ENCODE assay signal across 1 cellular context in the genomic region with DNA sequence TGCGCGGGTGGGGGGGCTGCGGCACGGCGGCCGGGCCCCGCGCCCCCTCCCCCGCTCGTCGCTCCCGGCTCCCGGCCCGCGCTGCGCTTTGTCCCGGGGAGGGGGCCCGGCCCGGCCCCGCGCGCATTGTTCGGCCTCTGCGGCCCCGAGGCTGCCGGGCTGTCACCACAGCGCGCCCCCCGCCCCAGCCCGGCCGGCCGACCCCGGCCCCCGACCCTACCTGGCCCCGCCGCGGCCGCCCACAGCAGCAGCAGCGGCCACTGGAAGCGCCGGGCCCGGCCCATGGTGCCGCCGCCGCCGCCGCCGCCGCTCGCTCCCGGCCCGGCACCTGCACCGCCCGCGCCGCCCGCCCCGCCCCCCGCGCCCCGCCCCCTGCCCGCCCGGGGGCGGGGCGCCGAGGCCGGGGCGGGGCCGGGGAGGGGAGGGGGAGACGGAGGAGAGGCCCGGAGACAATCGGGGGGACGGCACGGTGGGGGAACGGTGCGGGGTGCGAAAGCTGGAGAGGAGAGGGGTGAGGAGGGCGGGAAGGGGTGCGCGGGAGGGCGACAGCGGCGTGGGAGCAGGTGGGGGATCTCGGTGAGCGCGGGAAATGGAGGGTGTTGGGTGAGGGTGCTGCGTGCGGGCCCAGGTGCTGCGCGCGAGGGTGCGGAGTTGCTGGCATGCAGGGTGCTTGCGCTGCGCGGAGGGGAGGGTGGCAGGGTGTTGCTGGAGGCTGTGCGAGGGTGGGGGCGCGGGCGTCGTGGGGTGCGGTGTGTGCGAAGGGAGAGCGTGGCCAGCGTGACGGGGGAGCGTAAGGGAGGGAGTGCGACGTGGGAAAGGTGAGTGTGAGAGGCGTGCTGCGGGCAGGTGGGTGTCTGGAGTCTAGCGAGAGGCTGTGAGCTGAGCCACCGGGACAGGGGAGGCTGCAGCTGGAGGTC.
TF ChIP-seq lines count a peak whose summit lies in the region.

A gene with protein sequence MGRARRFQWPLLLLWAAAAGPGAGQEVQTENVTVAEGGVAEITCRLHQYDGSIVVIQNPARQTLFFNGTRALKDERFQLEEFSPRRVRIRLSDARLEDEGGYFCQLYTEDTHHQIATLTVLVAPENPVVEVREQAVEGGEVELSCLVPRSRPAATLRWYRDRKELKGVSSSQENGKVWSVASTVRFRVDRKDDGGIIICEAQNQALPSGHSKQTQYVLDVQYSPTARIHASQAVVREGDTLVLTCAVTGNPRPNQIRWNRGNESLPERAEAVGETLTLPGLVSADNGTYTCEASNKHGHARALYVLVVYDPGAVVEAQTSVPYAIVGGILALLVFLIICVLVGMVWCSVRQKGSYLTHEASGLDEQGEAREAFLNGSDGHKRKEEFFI (minus strand): TSS at position 344 of the 917 bp plus-strand sequence. CDS start 60 bp downstream, at position 284.

TF ChIP-seq in K562, 482 proteins besides CTCF, POLR2A, EP300 and RAD21 (continued from another document and continues in another):
- TF ChIP-seq ELF4 (CRISPR knock-in tag; IDR thresholded peaks at IDR 0.05) (peak; percentile 43; the same call in 1 of the 2 replicates), STAG1 (CRISPR knock-in tag; IDR thresholded peaks at IDR 0.05; ENCODE audit: borderline replicate concordance) (peak; percentile 24; the same call in 1 of the 2 replicates), GABPB1 (CRISPR knock-in tag; IDR thresholded peaks at IDR 0.05) (peak; percentile 52; the same call in 1 of the 2 replicates), ZZZ3 (IDR thresholded peaks at IDR 0.05) (no peak), ZBTB7A (IDR thresholded peaks at IDR 0.05; ENCODE audit: borderline replicate concordance, control insufficient read depth, low read depth, low read length) (peak; percentile 9; the same call in 1 of the 2 replicates), HLTF (IDR thresholded peaks at IDR 0.05) (peak; percentile 41; the same call in 1 of the 2 replicates), CBFB (CRISPR knock-in tag; IDR thresholded peaks at IDR 0.05) (0 out of 2 replicates have a peak, but pooled peaks have one; percentile 12), CBX8 (IDR thresholded peaks at IDR 0.05; ENCODE audit: borderline replicate concordance, extremely low read depth, low read depth, low read length, poor library complexity, severe bottlenecking) (no peak), SRF (CRISPR knock-in tag; IDR thresholded peaks at IDR 0.05) (no peak), ZNF316 (IDR thresholded peaks at IDR 0.05) (peak; percentile 81), NR3C1 (CRISPR knock-in tag; IDR thresholded peaks at IDR 0.05) (0 out of 2 replicates have a peak, but pooled peaks have one; percentile 66), SMARCE1 (IDR thresholded peaks at IDR 0.05) (0 out of 2 replicates have a peak, but pooled peaks have one; percentile 17), E2F3 (CRISPR knock-in tag; IDR thresholded peaks at IDR 0.05) (peak; percentile 54; the same call in 1 of the 2 replicates), POLR2G (IDR thresholded peaks at IDR 0.05; ENCODE audit: low read depth, low read length) (0 out of 2 replicates have a peak, but pooled peaks have one; percentile 44), EGR1 (conservative IDR thresholded peaks at IDR 0.05) (peak; percentile 23; the same call in 1 of the 2 replicates), CXXC5 (CRISPR knock-in tag; IDR thresholded peaks at IDR 0.05) (peak; percentile 26; the same call in 1 of the 2 replicates), HDAC1 (IDR thresholded peaks at IDR 0.05) (peak in 1 of 2 experiments; percentile 73; a peak in 1 of 4 replicates), TCF7 (IDR thresholded peaks at IDR 0.05; ENCODE audit: borderline replicate concordance) (0 out of 2 replicates have a peak, but pooled peaks have one; percentile 24), KDM2B (CRISPR knock-in tag; IDR thresholded peaks at IDR 0.05) (0 out of 2 replicates have a peak, but pooled peaks have one; percentile 38), ZBTB1 (CRISPR knock-in tag; IDR thresholded peaks at IDR 0.05; ENCODE audit: borderline replicate concordance, low read depth) (peak; percentile 68; the same call in 1 of the 2 replicates)
- TF ChIP-seq, protein P1, sequence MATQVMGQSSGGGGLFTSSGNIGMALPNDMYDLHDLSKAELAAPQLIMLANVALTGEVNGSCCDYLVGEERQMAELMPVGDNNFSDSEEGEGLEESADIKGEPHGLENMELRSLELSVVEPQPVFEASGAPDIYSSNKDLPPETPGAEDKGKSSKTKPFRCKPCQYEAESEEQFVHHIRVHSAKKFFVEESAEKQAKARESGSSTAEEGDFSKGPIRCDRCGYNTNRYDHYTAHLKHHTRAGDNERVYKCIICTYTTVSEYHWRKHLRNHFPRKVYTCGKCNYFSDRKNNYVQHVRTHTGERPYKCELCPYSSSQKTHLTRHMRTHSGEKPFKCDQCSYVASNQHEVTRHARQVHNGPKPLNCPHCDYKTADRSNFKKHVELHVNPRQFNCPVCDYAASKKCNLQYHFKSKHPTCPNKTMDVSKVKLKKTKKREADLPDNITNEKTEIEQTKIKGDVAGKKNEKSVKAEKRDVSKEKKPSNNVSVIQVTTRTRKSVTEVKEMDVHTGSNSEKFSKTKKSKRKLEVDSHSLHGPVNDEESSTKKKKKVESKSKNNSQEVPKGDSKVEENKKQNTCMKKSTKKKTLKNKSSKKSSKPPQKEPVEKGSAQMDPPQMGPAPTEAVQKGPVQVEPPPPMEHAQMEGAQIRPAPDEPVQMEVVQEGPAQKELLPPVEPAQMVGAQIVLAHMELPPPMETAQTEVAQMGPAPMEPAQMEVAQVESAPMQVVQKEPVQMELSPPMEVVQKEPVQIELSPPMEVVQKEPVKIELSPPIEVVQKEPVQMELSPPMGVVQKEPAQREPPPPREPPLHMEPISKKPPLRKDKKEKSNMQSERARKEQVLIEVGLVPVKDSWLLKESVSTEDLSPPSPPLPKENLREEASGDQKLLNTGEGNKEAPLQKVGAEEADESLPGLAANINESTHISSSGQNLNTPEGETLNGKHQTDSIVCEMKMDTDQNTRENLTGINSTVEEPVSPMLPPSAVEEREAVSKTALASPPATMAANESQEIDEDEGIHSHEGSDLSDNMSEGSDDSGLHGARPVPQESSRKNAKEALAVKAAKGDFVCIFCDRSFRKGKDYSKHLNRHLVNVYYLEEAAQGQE (CRISPR knock-in tag; IDR thresholded peaks at IDR 0.05; ENCODE audit: low read depth), result no peak
- TF ChIP-seq, protein P2, sequence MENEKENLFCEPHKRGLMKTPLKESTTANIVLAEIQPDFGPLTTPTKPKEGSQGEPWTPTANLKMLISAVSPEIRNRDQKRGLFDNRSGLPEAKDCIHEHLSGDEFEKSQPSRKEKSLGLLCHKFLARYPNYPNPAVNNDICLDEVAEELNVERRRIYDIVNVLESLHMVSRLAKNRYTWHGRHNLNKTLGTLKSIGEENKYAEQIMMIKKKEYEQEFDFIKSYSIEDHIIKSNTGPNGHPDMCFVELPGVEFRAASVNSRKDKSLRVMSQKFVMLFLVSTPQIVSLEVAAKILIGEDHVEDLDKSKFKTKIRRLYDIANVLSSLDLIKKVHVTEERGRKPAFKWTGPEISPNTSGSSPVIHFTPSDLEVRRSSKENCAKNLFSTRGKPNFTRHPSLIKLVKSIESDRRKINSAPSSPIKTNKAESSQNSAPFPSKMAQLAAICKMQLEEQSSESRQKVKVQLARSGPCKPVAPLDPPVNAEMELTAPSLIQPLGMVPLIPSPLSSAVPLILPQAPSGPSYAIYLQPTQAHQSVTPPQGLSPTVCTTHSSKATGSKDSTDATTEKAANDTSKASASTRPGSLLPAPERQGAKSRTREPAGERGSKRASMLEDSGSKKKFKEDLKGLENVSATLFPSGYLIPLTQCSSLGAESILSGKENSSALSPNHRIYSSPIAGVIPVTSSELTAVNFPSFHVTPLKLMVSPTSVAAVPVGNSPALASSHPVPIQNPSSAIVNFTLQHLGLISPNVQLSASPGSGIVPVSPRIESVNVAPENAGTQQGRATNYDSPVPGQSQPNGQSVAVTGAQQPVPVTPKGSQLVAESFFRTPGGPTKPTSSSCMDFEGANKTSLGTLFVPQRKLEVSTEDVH (IDR thresholded peaks at IDR 0.05; ENCODE audit: low read depth, partially characterized antibody), result peak; percentile 82
- TF ChIP-seq, protein P3, sequence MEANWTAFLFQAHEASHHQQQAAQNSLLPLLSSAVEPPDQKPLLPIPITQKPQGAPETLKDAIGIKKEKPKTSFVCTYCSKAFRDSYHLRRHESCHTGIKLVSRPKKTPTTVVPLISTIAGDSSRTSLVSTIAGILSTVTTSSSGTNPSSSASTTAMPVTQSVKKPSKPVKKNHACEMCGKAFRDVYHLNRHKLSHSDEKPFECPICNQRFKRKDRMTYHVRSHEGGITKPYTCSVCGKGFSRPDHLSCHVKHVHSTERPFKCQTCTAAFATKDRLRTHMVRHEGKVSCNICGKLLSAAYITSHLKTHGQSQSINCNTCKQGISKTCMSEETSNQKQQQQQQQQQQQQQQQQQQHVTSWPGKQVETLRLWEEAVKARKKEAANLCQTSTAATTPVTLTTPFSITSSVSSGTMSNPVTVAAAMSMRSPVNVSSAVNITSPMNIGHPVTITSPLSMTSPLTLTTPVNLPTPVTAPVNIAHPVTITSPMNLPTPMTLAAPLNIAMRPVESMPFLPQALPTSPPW (CRISPR knock-in tag; IDR thresholded peaks at IDR 0.05), result peak; percentile 91
- TF ChIP-seq, protein P4, sequence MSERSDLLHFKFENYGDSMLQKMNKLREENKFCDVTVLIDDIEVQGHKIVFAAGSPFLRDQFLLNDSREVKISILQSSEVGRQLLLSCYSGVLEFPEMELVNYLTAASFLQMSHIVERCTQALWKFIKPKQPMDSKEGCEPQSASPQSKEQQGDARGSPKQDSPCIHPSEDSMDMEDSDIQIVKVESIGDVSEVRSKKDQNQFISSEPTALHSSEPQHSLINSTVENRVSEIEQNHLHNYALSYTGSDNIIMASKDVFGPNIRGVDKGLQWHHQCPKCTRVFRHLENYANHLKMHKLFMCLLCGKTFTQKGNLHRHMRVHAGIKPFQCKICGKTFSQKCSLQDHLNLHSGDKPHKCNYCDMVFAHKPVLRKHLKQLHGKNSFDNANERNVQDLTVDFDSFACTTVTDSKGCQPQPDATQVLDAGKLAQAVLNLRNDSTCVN (CRISPR knock-in tag; IDR thresholded peaks at IDR 0.05), result peak; percentile 62; the same call in 1 of the 2 replicates
- TF ChIP-seq, protein P5, sequence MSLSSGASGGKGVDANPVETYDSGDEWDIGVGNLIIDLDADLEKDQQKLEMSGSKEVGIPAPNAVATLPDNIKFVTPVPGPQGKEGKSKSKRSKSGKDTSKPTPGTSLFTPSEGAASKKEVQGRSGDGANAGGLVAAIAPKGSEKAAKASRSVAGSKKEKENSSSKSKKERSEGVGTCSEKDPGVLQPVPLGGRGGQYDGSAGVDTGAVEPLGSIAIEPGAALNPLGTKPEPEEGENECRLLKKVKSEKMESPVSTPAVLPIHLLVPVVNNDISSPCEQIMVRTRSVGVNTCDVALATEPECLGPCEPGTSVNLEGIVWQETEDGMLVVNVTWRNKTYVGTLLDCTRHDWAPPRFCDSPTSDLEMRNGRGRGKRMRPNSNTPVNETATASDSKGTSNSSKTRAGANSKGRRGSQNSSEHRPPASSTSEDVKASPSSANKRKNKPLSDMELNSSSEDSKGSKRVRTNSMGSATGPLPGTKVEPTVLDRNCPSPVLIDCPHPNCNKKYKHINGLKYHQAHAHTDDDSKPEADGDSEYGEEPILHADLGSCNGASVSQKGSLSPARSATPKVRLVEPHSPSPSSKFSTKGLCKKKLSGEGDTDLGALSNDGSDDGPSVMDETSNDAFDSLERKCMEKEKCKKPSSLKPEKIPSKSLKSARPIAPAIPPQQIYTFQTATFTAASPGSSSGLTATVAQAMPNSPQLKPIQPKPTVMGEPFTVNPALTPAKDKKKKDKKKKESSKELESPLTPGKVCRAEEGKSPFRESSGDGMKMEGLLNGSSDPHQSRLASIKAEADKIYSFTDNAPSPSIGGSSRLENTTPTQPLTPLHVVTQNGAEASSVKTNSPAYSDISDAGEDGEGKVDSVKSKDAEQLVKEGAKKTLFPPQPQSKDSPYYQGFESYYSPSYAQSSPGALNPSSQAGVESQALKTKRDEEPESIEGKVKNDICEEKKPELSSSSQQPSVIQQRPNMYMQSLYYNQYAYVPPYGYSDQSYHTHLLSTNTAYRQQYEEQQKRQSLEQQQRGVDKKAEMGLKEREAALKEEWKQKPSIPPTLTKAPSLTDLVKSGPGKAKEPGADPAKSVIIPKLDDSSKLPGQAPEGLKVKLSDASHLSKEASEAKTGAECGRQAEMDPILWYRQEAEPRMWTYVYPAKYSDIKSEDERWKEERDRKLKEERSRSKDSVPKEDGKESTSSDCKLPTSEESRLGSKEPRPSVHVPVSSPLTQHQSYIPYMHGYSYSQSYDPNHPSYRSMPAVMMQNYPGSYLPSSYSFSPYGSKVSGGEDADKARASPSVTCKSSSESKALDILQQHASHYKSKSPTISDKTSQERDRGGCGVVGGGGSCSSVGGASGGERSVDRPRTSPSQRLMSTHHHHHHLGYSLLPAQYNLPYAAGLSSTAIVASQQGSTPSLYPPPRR (CRISPR knock-in tag; IDR thresholded peaks at IDR 0.05; ENCODE audit: borderline replicate concordance), result no peak
- TF ChIP-seq, protein P6, sequence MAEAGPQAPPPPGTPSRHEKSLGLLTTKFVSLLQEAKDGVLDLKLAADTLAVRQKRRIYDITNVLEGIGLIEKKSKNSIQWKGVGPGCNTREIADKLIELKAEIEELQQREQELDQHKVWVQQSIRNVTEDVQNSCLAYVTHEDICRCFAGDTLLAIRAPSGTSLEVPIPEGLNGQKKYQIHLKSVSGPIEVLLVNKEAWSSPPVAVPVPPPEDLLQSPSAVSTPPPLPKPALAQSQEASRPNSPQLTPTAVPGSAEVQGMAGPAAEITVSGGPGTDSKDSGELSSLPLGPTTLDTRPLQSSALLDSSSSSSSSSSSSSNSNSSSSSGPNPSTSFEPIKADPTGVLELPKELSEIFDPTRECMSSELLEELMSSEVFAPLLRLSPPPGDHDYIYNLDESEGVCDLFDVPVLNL (CRISPR knock-in tag; IDR thresholded peaks at IDR 0.05; ENCODE audit: low read depth), result peak; percentile 56; the same call in 1 of the 2 replicates
